ENCODE assay signal across 9 cellular contexts in the genomic region with DNA sequence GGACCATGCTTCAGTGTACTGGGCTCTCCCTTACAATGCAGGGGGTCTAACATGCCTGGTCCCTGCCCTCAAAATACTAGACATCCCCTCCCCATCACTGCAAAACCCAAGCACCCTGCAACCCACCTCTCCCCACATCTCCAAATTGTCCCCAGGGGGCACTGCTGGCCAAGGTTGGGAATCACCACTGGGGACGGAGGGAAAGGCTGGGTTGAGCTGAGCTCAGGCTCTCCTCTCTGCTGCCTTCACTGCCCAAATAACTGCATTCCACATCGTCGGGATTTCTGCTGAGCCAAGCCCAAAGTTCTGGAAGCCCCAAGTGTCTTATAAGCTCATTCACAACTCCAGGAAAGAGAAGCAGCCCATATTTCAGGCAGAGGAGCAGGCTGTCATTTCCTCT.
A peak's percentile ranks its signal among the peaks of the same experiment; 100 is the strongest.
DNase-seq lines count a peak whose midpoint lies in the region; ATAC-seq lines count a peak whose summit lies in the region.
"Had no signal": no experiment of that assay in that cellular context is flagged by ENCODE, and none has a peak within 500 bp of the region (broad histone marks: within the 10 kb centered on the region; RNA-seq: fewer than 3 reads in every experiment).

No MANE protein-coding gene starts in this region.

- H3K9me3 ChIP-seq in SJCRH30 (replicated peaks): no peaks in the 10 kb centered on the region

- H3K27ac Mint-ChIP-seq in activated naive CD4-positive, alpha-beta T cell treated with anti-CD3 and anti-CD28 coated beads for 36 hours: no peak overlapping the region
- H3K27ac Mint-ChIP-seq: activated naive CD8-positive, alpha-beta T cell had no signal

- peaks cover 6% of the 10 kb centered on the region; the same call in 1 of the 2 replicates for H3K4me1 ChIP-seq in SJCRH30

- peaks cover 16% of the 10 kb centered on the region for H3K36me3 Mint-ChIP-seq in activated naive CD4-positive, alpha-beta T cell treated with anti-CD3 and anti-CD28 coated beads for 36 hours (ENCODE audit: low read depth)

- no peaks in the 10 kb centered on the region for H3K9me3 Mint-ChIP-seq in activated naive CD4-positive, alpha-beta T cell treated with anti-CD3 and anti-CD28 coated beads for 36 hours

- no peaks in the 10 kb centered on the region for H3K4me1 Mint-ChIP-seq in activated naive CD4-positive, alpha-beta T cell treated with anti-CD3 and anti-CD28 coated beads for 36 hours (ENCODE audit: low read depth)

- peak; percentile 41 for ATAC-seq in Right ventricle myocardium superior (ENCODE audit: poor library complexity)
- ATAC-seq in sciatic nerve: peak; percentile 66
- no peak for ATAC-seq in GM19467 (IDR thresholded peaks at IDR 0.05; ENCODE audit: unreplicated experiment)

- H3K27ac ChIP-seq in SJCRH30: no peak overlapping the region

- H3K27me3 ChIP-seq in SJCRH30: no peaks in the 10 kb centered on the region

- intact Hi-C loops in activated naive CD4-positive, alpha-beta T cell treated with anti-CD3 and anti-CD28 coated beads for 36 hours (cut with micrococcal nuclease): loop anchor here (2.0 kb wide), 1 partner anchor 337 kb away; no protein-coding TSS in a partner anchor
- intact Hi-C loops in Right ventricle myocardium superior (cut with DNase I) (no loop called here), sciatic nerve (cut with DNase I) (no loop called here)

- H3K4me3 Mint-ChIP-seq in activated naive CD4-positive, alpha-beta T cell treated with anti-CD3 and anti-CD28 coated beads for 36 hours: no peak overlapping the region
- H3K4me3 Mint-ChIP-seq: activated naive CD8-positive, alpha-beta T cell had no signal

- CTCF ChIA-PET in activated naive CD4-positive, alpha-beta T cell treated with anti-CD3 and anti-CD28 coated beads for 36 hours (lab: Charles Lee): interaction anchor here (1.0 to 1.3 kb wide), 4 partner anchors 10 to 337 kb away, joined by 3 to 7 read pairs (median 3); no protein-coding TSS in a partner anchor

- peaks cover 14% of the 10 kb centered on the region for H3K36me3 ChIP-seq in SJCRH30

- no peak overlapping the region for H3K4me3 ChIP-seq in SJCRH30

- no peaks in the 10 kb centered on the region for H3K27me3 Mint-ChIP-seq in activated naive CD4-positive, alpha-beta T cell treated with anti-CD3 and anti-CD28 coated beads for 36 hours (ENCODE audit: low read depth)
- H3K27me3 Mint-ChIP-seq: activated naive CD8-positive, alpha-beta T cell had no signal

- peak; percentile 35 for DNase-seq in activated naive CD4-positive, alpha-beta T cell treated with anti-CD3 and anti-CD28 coated beads for 36 hours
- DNase-seq in activated naive CD4-positive, alpha-beta T cell treated with anti-CD3 and anti-CD28 coated beads, Interleukin-2, amount 50 U/mL, for 16 hours: no peak
- DNase-seq in SJCRH30 (peak; percentile 42 to 58), Right ventricle myocardium superior (no peak), sciatic nerve (ENCODE audit: low spot score) (peak; percentile 70), GM19240 (ENCODE audit: insufficient read length, low spot score) (no peak)
- DNase-seq in activated CD8-positive, alpha-beta memory T cell treated with anti-CD3 and anti-CD28 coated beads, Interleukin-2, amount 50 U/mL, for 4 hours: no peak

Comparison
In these comparisons a context has a peak if more than half of its experiments do, and no peak if none do; other contexts are left out.
1. DNase-seq: peak in activated naive CD4-positive, alpha-beta T cell treated with anti-CD3 and anti-CD28 coated beads for 36 hours (single experiment), SJCRH30 (2 of 2) and sciatic nerve (single experiment); none in activated naive CD4-positive, alpha-beta T cell treated with anti-CD3 and anti-CD28 coated beads, Interleukin-2, amount 50 U/mL, for 16 hours (single experiment), Right ventricle myocardium superior (single experiment), GM19240 (single experiment) and activated CD8-positive, alpha-beta memory T cell treated with anti-CD3 and anti-CD28 coated beads, Interleukin-2, amount 50 U/mL, for 4 hours (single experiment).